In genomic region chr4:87266986-87267385, GRCh38 we compare ENCODE assay signal across 26 cellular contexts. TPM values are rescaled to one million over a fixed set of nuclear protein-coding genes. Genes with fewer than 3 reads are reported as not detected.
"Had no signal": no experiment of that assay in that cellular context is flagged by ENCODE, and none has a peak within 500 bp of the region (broad histone marks: within the 10 kb centered on the region; RNA-seq: fewer than 3 reads in every experiment).

No MANE protein-coding gene starts in this region.

- DNase-seq: central memory CD4-positive, alpha-beta T cell; colonic mucosa; dermis blood vessel endothelial cell; effector memory CD4-positive, alpha-beta T cell; esophagus squamous epithelium; foreskin melanocyte; hypothalamus; kidney; mucosa of descending colon; naive B cell; nephron progenitor cell; occipital lobe; stimulated activated CD4-positive, alpha-beta T cell treated with anti-CD3 and anti-CD28 coated beads, Interleukin-12 subunit alpha, Interleukin-12 subunit beta, amount 100 ng/mL, for 4 hours; stimulated activated CD4-positive, alpha-beta T cell treated with anti-CD3 and anti-CD28 coated beads, Interleukin-2, amount 100 ng/mL, for 24 hours; stimulated activated CD4-positive, alpha-beta T cell treated with anti-CD3 and anti-CD28 coated beads, Interleukin-4, amount 100 ng/mL, for 24 hours; stimulated activated naive CD8-positive, alpha-beta T cell treated with anti-CD3 and anti-CD28 coated beads, Interleukin-15, Interleukin-2, amounts not matched to agents 100 U/mL and 50 U/mL, for 24 hours; upper lobe of left lung had no signal

- H3K9me3 ChIP-seq: colonic mucosa, esophagus squamous epithelium, prostate gland, thoracic aorta, tibial nerve had no signal

- H3K4me1 ChIP-seq: colonic mucosa, prostate gland, right atrium auricular region, upper lobe of left lung had no signal

- H3K4me2 ChIP-seq: smooth muscle cell had no signal

- H3K4me3 ChIP-seq: colonic mucosa, esophagus squamous epithelium, lung, mucosa of descending colon, prostate gland, right atrium auricular region, smooth muscle cell, thoracic aorta, tibial nerve, upper lobe of left lung had no signal

- H3K27me3 ChIP-seq: colonic mucosa, esophagus squamous epithelium, right atrium auricular region, tibial nerve, upper lobe of left lung had no signal

- H3K27ac ChIP-seq: colonic mucosa, esophagus squamous epithelium, prostate gland, right atrium auricular region, thoracic aorta, tibial nerve, upper lobe of left lung had no signal

- ATAC-seq: left lobe of liver; mucosa of descending colon; sciatic nerve; stimulated activated memory B cell treated with anti-CD40 and anti-IgM and Interleukin-4, amounts not matched to agents 10 μg/mL and 1 μg/mL and 100 μg/mL, for 72 hours; stimulated activated naive CD8-positive, alpha-beta T cell treated with anti-CD3 and anti-CD28 coated beads, Interleukin-15, Interleukin-2, amounts not matched to agents 100 U/mL and 50 U/mL, for 24 hours had no signal

- H3K36me3 ChIP-seq: colonic mucosa, esophagus squamous epithelium, prostate gland, right atrium auricular region, thoracic aorta, tibial nerve, upper lobe of left lung had no signal

RNA-seq across cellular contexts. Expression of gene HSD17B13, which starts 55.7 kb away (rescaled TPM):
- polyA plus RNA-seq: smooth muscle cell had no signal
